22 cellular contexts compared by ENCODE assay signal in genomic region chr6:131839388-131839787, GRCh38. TPM values are rescaled to one million over a fixed set of nuclear protein-coding genes. Genes with fewer than 3 reads are reported as not detected.
A peak's percentile ranks its signal among the peaks of the same experiment; 100 is the strongest.
DNase-seq lines count a peak whose midpoint lies in the region; ATAC-seq, FAIRE-seq and TF ChIP-seq lines count a peak whose summit lies in the region.
"Had no signal": no experiment of that assay in that cellular context is flagged by ENCODE, and none has a peak within 500 bp of the region (broad histone marks: within the 10 kb centered on the region; RNA-seq: fewer than 3 reads in every experiment).

No MANE protein-coding gene starts in this region.

- TF ChIP-seq RAD21 in liver (IDR thresholded peaks at IDR 0.05) (no peak), HepG2 (CRISPR knock-in tag; IDR thresholded peaks at IDR 0.05) (no peak)

- H3K4me3 Mint-ChIP-seq in T-helper 17 cell: no peak overlapping the region
- H3K4me3 Mint-ChIP-seq: B cell; CD4-positive, alpha-beta T cell; CD8-positive, alpha-beta T cell had no signal

- peaks cover 1% of the 10 kb centered on the region for H3K36me3 Mint-ChIP-seq in T-helper 17 cell (ENCODE audit: low read depth)
- H3K36me3 Mint-ChIP-seq: CD8-positive, alpha-beta T cell had no signal

- ATAC-seq in HepG2: no peak
- no peak for ATAC-seq in T-helper 17 cell
- ATAC-seq: A549; CD8-positive, alpha-beta T cell had no signal

- H3K9ac ChIP-seq in liver (ENCODE audit: low read depth in 1 of 2, low read length in 2 of 2): no peak overlapping the region
- H3K9ac ChIP-seq in HepG2 (ENCODE audit: insufficient read depth, low read depth, low read length): no peak overlapping the region
- H3K9ac ChIP-seq: BLaER1 treated with 17β-estradiol and CSF1 and Interleukin-3, amounts not matched to agents 10 nM and 100 nM had no signal

- TF ChIP-seq EP300 in HepG2 (IDR thresholded peaks at IDR 0.05; ENCODE audit: low read depth in 2 of 2, low read length in 2 of 2): no peak
- no peak for TF ChIP-seq EP300 in HepG2 (CRISPR knock-in tag; IDR thresholded peaks at IDR 0.05; ENCODE audit: borderline replicate concordance)

- H3K4me1 Mint-ChIP-seq in T-helper 17 cell: peaks cover 2% of the 10 kb centered on the region
- H3K4me1 Mint-ChIP-seq: B cell had no signal

- H3K4me1 ChIP-seq in liver (ENCODE audit: control insufficient read depth in 4 of 4, insufficient read depth in 4 of 4, low read length in 3 of 4): peaks cover 3 to 51% (median 20%) of the 10 kb centered on the region in 4 donors
- peaks cover 99% of the 10 kb centered on the region for H3K4me1 ChIP-seq in HepG2 (ENCODE audit: insufficient read depth, low read length)
- peaks cover 9 to 20% of the 10 kb centered on the region in 2 donors for H3K4me1 ChIP-seq in thyroid gland
- H3K4me1 ChIP-seq in OCI-LY7 (ENCODE audit: insufficient read depth, low read length, poor library complexity, severe bottlenecking): no peaks in the 10 kb centered on the region
- H3K4me1 ChIP-seq: Caco-2 had no signal

- H3K27me3 Mint-ChIP-seq in T-helper 17 cell: peaks cover 4% of the 10 kb centered on the region

- H4K20me1 ChIP-seq in HepG2 (ENCODE audit: insufficient read depth, low read length) (no peaks in the 10 kb centered on the region), OCI-LY7 (ENCODE audit: insufficient read depth, low read length) (no peaks in the 10 kb centered on the region)
- H4K20me1 ChIP-seq: BLaER1 treated with 17β-estradiol and CSF1 and Interleukin-3, amounts not matched to agents 10 nM and 100 nM had no signal

- TF ChIP-seq POLR2A in HepG2 (IDR thresholded peaks at IDR 0.05; ENCODE audit: insufficient read depth in 1 of 2, low read depth in 2 of 2, low read length in 2 of 2) (no peak), thyroid gland (IDR thresholded peaks at IDR 0.05) (no peak)

- intact Hi-C loops in HepG2 (cut with micrococcal nuclease; ENCODE audit: unreplicated experiment) (no loop called here), thyroid gland (cut with DNase I) (no loop called here), OCI-LY7 (cut with micrococcal nuclease; ENCODE audit: unreplicated experiment) (no loop called here)

- no peaks in the 10 kb centered on the region for H3K27me3 ChIP-seq in liver (ENCODE audit: control insufficient read depth in 4 of 4, insufficient read depth in 4 of 4, low read length in 3 of 4)
- no peaks in the 10 kb centered on the region for H3K27me3 ChIP-seq in HepG2 (ENCODE audit: control insufficient read depth in 1 of 2, insufficient read depth in 2 of 2, low read length in 2 of 2)
- H3K27me3 ChIP-seq in thyroid gland: no peaks in the 10 kb centered on the region
- H3K27me3 ChIP-seq: BLaER1 treated with 17β-estradiol and CSF1 and Interleukin-3, amounts not matched to agents 10 nM and 100 nM had no signal

- H3K27ac ChIP-seq in liver (ENCODE audit: low read depth in 1 of 2, low read length in 2 of 2) (peak overlapping the region in 1 of 2 donors; percentile 19), HepG2 (ENCODE audit: extremely low read length, insufficient read depth, low read length) (no peak overlapping the region), thyroid gland (peak overlapping the region; percentile 4 to 78 (median 35)), OCI-LY7 (ENCODE audit: low read depth, low read length, poor library complexity, severe bottlenecking) (no peak overlapping the region)
- H3K27ac ChIP-seq: 22Rv1; A549; BLaER1 treated with 17β-estradiol and CSF1 and Interleukin-3, amounts not matched to agents 10 nM and 100 nM; C4-2B had no signal

- H3K9me2 ChIP-seq in OCI-LY7 (ENCODE audit: insufficient read depth, low read length): no peaks in the 10 kb centered on the region

- in situ Hi-C loops in HepG2 (cut with HindIII; ENCODE audit: extremely low pct_ligation_motif_present, low pct_unique_long_range_greater_than_20kb): no loop called here

- CTCF ChIA-PET in HepG2 (lab: Yijun Ruan, JAX; ENCODE audit: low intra/inter-chr PET ratio, low total read pairs): no interaction called here
- CTCF ChIA-PET in OCI-LY7 (lab: Charles Lee; ENCODE audit: unreplicated experiment): no interaction called here

- H3K4me3 ChIP-seq in liver (ENCODE audit: low read depth in 1 of 3, low read length in 3 of 3) (no peak overlapping the region), HepG2 (replicated peaks in 1 of 3; ENCODE audit: insufficient read depth in 1 of 3, low read depth in 2 of 3, low read length in 3 of 3) (no peak overlapping the region), thyroid gland (replicated peaks in 1 of 3) (no peak overlapping the region), OCI-LY7 (ENCODE audit: low read depth, low read length, poor library complexity, severe bottlenecking) (no peak overlapping the region)
- H3K4me3 ChIP-seq: A549; BLaER1 treated with 17β-estradiol and CSF1 and Interleukin-3, amounts not matched to agents 10 nM and 100 nM had no signal

- POLR2A ChIA-PET in HepG2 (lab: Yijun Ruan, JAX): no interaction called here
- POLR2A ChIA-PET in OCI-LY7 (lab: Charles Lee): no interaction called here

- no peak for TF ChIP-seq CTCF in liver (IDR thresholded peaks at IDR 0.05; ENCODE audit: low read depth, low read length, missing input control)
- no peak for TF ChIP-seq CTCF in HepG2 (CRISPR knock-in tag; IDR thresholded peaks at IDR 0.05)
- no peak for TF ChIP-seq CTCF in thyroid gland (IDR thresholded peaks at IDR 0.05)
- TF ChIP-seq CTCF in OCI-LY7 (conservative IDR thresholded peaks at IDR 0.05; ENCODE audit: low read length): no peak

- H2AFZ ChIP-seq in HepG2 (ENCODE audit: low read length) (no peak overlapping the region), OCI-LY7 (ENCODE audit: low read length) (no peak overlapping the region)

- H3K4me2 ChIP-seq in HepG2 (ENCODE audit: low read depth, low read length) (no peak overlapping the region), OCI-LY7 (ENCODE audit: low read length) (no peak overlapping the region)
- H3K4me2 ChIP-seq: A549; BLaER1 treated with 17β-estradiol and CSF1 and Interleukin-3, amounts not matched to agents 10 nM and 100 nM had no signal

- no peaks in the 10 kb centered on the region for H3K36me3 ChIP-seq in liver (ENCODE audit: control insufficient read depth in 4 of 4, insufficient read depth in 3 of 4, low read depth in 1 of 4, low read length in 3 of 4)
- H3K36me3 ChIP-seq in HepG2 (replicated peaks in 1 of 2; ENCODE audit: control insufficient read depth in 1 of 2, insufficient read depth in 2 of 2, low read length in 2 of 2): no peaks in the 10 kb centered on the region; a peak in 1 of 5 replicates
- no peaks in the 10 kb centered on the region for H3K36me3 ChIP-seq in thyroid gland
- H3K36me3 ChIP-seq in OCI-LY7 (ENCODE audit: insufficient read depth, low read length): no peaks in the 10 kb centered on the region
- H3K36me3 ChIP-seq: BLaER1 treated with 17β-estradiol and CSF1 and Interleukin-3, amounts not matched to agents 10 nM and 100 nM had no signal

- BruUV-seq in HepG2 (replicated peaks; lab: Mats Ljungman, UMichigan) (no TSS peak), OCI-LY7 (replicated peaks; lab: Mats Ljungman, UMichigan) (no TSS peak)

- H3K79me2 ChIP-seq in HepG2 (ENCODE audit: insufficient read depth, low read length) (peaks cover 60% of the 10 kb centered on the region), OCI-LY7 (ENCODE audit: insufficient read depth, low read depth, low read length) (no peaks in the 10 kb centered on the region)

- DNase-seq in HepG2 (ENCODE audit: low spot score): no peak
- no peak for DNase-seq in T-helper 17 cell
- DNase-seq in thyroid gland: no peak
- no peak for DNase-seq in OCI-LY7 (ENCODE audit: low spot score)
- DNase-seq in middle frontal gyrus (ENCODE audit: extremely low spot score, low spot score): no peak
- DNase-seq: AML-193; Caco-2; Calu3; CD4-positive, alpha-beta T cell; CD8-positive, alpha-beta T cell; DMS79 treated with DMSO at 0.1 percent for 48 hours; GF-D8 had no signal

- H3K9me3 ChIP-seq in liver (ENCODE audit: control insufficient read depth in 4 of 4, low read length in 3 of 4): no peaks in the 10 kb centered on the region
- H3K9me3 ChIP-seq in HepG2 (ENCODE audit: low read length): no peaks in the 10 kb centered on the region
- H3K9me3 ChIP-seq in T-helper 17 cell (ENCODE audit: control insufficient read depth, low read length, poor library complexity, severe bottlenecking): no peaks in the 10 kb centered on the region
- H3K9me3 ChIP-seq in thyroid gland: no peaks in the 10 kb centered on the region
- no peaks in the 10 kb centered on the region for H3K9me3 ChIP-seq in OCI-LY7 (ENCODE audit: low read length)
- H3K9me3 ChIP-seq: A549; BLaER1 treated with 17β-estradiol and CSF1 and Interleukin-3, amounts not matched to agents 10 nM and 100 nM; Caco-2 had no signal

- FAIRE-seq in HepG2 (lab: Jason Lieb, UNC): no peak
- FAIRE-seq: A549, D721Med, G401.6, GM12891, GM18507 had no signal

- H3K27ac Mint-ChIP-seq in T-helper 17 cell: peak overlapping the region; percentile 39
- H3K27ac Mint-ChIP-seq: B cell; CD4-positive, alpha-beta T cell; CD8-positive, alpha-beta T cell had no signal

RNA-seq across cellular contexts. Expression of gene ENPP1, which starts 31.6 kb away (rescaled TPM):
- 10 to 100 TPM; 27.2 to 53.1 TPM for total RNA-seq in liver
- polyA plus RNA-seq in liver: 10 to 100 TPM in 1 of 2 donors, 1 to 10 TPM in 1; 9.5 to 35.1 TPM
- total RNA-seq in HepG2 (2016; rRNA removed; fragmentation: Illumina TruSeq; extraction: Trizol): 45.8 and 56.5 TPM in 2 replicates
- 10.1 and 11.5 TPM in 2 replicates for total RNA-seq in HepG2 (2016; cell fraction: cytosol; rRNA removed; fragmentation: Illumina TruSeq; extraction: Trizol; ENCODE audit: low read depth)
- 42.4 and 56.4 TPM in 2 replicates for total RNA-seq in HepG2 (2016; cell fraction: insoluble cytoplasmic fraction; rRNA removed; fragmentation: Illumina TruSeq; extraction: Trizol)
- total RNA-seq in HepG2 (2016; cell fraction: membrane; rRNA removed; fragmentation: Illumina TruSeq; extraction: Trizol): 25.5 and 30.0 TPM in 2 replicates
- total RNA-seq in HepG2 (2016; cell fraction: nucleus; rRNA removed; fragmentation: Illumina TruSeq; extraction: Trizol): 64.8 and 75.0 TPM in 2 replicates
- polyA plus RNA-seq in HepG2 (2011; rRNA removed): 108 and 160 TPM in 2 replicates
- polyA plus RNA-seq in HepG2 (2011; cell fraction: cytosol; rRNA removed): 44.8 and 69.4 TPM in 2 replicates
- 68.4 and 74.0 TPM in 2 replicates for polyA plus RNA-seq in HepG2 (2011; cell fraction: nucleus; rRNA removed)
- polyA plus RNA-seq in HepG2 (2012): 78.0 and 114 TPM in 2 replicates
- 4.9 and 5.0 TPM in 2 replicates for polyA plus RNA-seq in HepG2 (2016; cell fraction: cytosol; fragmentation: Illumina TruSeq; extraction: Trizol; ENCODE audit: low read depth)
- polyA plus RNA-seq in HepG2 (2016; cell fraction: insoluble cytoplasmic fraction; fragmentation: Illumina TruSeq; extraction: Trizol; ENCODE audit: low read depth): 31.1 and 31.2 TPM in 2 replicates
- polyA plus RNA-seq in HepG2 (2016; cell fraction: membrane; fragmentation: Illumina TruSeq; extraction: Trizol; ENCODE audit: low read depth): 16.0 and 17.5 TPM in 2 replicates
- polyA plus RNA-seq in HepG2 (2016; cell fraction: nucleus; fragmentation: Illumina TruSeq; extraction: Trizol; ENCODE audit: insufficient read depth, low read depth): 60.5 and 63.3 TPM in 2 replicates
- polyA minus RNA-seq in HepG2 (2011; rRNA and poly(A)+ RNA removed; ENCODE audit: low replicate concordance): 0.54 and 87.5 TPM in 2 replicates
- polyA minus RNA-seq in HepG2 (2011; cell fraction: cytosol; rRNA and poly(A)+ RNA removed): 133 and 175 TPM in 2 replicates
- 269 and 305 TPM in 2 replicates for polyA minus RNA-seq in HepG2 (2011; cell fraction: nucleus; rRNA and poly(A)+ RNA removed)
- 1 to 10 TPM; 1.7 to 2.1 TPM for total RNA-seq in T-helper 17 cell
- total RNA-seq in thyroid gland: 100 to 1,000 TPM in 1 of 4 donors, 10 to 100 TPM in 3; 49.7 to 111 (median 62.6) TPM
- total RNA-seq in OCI-LY7 (2014; rRNA removed; shearing (Covaris generic)): not detected in 2 replicates
- total RNA-seq in OCI-LY7 (2022): 0.34 and 0.39 TPM in 2 replicates
- total RNA-seq: CD8-positive, alpha-beta T cell had no signal

Comparison
In these comparisons a context has a peak if more than half of its experiments do, and no peak if none do; other contexts are left out.
1. H3K27ac ChIP-seq: peak in thyroid gland (3 of 3); none in HepG2 (single experiment) and OCI-LY7 (single experiment).